ENCODE assay signal across 2 cellular contexts in the genomic region with DNA sequence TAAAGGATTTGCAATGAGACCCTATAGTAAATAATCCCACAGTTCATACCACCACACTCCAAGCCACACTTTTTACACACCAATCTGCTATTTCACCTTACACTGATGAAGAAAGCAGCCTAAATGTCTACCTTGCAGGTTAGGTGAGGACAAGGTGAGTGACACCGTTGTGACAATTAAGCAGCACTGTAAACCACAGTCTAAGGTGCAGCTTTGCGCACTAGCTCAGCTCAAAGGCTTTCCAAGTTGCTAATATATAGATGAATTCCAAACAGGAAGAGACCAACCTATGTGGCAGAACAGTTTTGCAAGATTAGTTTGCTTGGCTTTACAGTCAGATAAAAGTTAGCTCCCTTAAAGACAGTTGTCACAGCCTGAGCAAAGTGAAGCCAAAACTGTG.
TF ChIP-seq lines count a peak whose summit lies in the region.

No MANE protein-coding gene starts in this region.

TF ChIP-seq in IMR-90, 13 proteins besides CTCF, POLR2A, EP300 and RAD21:
- TF ChIP-seq CHD1 (IDR thresholded peaks at IDR 0.05; ENCODE audit: low read depth, low read length) (no peak), FOS (IDR thresholded peaks at IDR 0.05; ENCODE audit: low read depth, low read length) (no peak), RCOR1 (IDR thresholded peaks at IDR 0.05; ENCODE audit: insufficient replicate concordance, low read length) (no peak), MAFK (IDR thresholded peaks at IDR 0.05; ENCODE audit: low read depth, low read length) (no peak)

TF ChIP-seq in H1, 55 proteins besides CTCF, POLR2A, EP300 and RAD21:
- TF ChIP-seq CBX5 (IDR thresholded peaks at IDR 0.05; ENCODE audit: low read depth, low read length) (no peak), RFX5 (IDR thresholded peaks at IDR 0.05; ENCODE audit: borderline replicate concordance, low read depth, low read length) (no peak), CHD1 (IDR thresholded peaks at IDR 0.05; ENCODE audit: low read depth, low read length) (no peak), HDAC2 (IDR thresholded peaks at IDR 0.05; ENCODE audit: borderline replicate concordance in 1 of 2, low read depth in 2 of 2, low read length in 2 of 2) (no peak), CEBPB (IDR thresholded peaks at IDR 0.05; ENCODE audit: low read depth, low read length) (no peak), CTBP2 (IDR thresholded peaks at IDR 0.05; ENCODE audit: borderline replicate concordance, insufficient read depth, insufficient read length, low read length) (no peak), ATF3 (IDR thresholded peaks at IDR 0.05; ENCODE audit: insufficient read depth, low read depth, low read length) (no peak), FOSL1 (IDR thresholded peaks at IDR 0.05; ENCODE audit: insufficient read depth, low read depth, low read length) (no peak), JUND (IDR thresholded peaks at IDR 0.05; ENCODE audit: low read length) (no peak), SIRT6 (IDR thresholded peaks at IDR 0.05; ENCODE audit: low read length) (no peak), SAP30 (IDR thresholded peaks at IDR 0.05; ENCODE audit: insufficient read depth, insufficient replicate concordance, low read length) (no peak)
